In genomic region chr3:14152233-14152962, GRCh38 we compare ENCODE assay signal across 9 cellular contexts. TPM values are rescaled to one million over a fixed set of nuclear protein-coding genes. Genes with fewer than 3 reads are reported as not detected.
A peak's percentile ranks its signal among the peaks of the same experiment; 100 is the strongest.
DNase-seq lines count a peak whose midpoint lies in the region; ATAC-seq, FAIRE-seq and TF ChIP-seq lines count a peak whose summit lies in the region.
"Had no signal": no experiment of that assay in that cellular context is flagged by ENCODE, and none has a peak within 500 bp of the region (broad histone marks: within the 10 kb centered on the region; RNA-seq: fewer than 3 reads in every experiment).

No MANE protein-coding gene starts in this region.

- WGBS in H1 (ENCODE audit: extremely low coverage in 1 of 2, insufficient coverage in 1 of 2, insufficient read length in 1 of 2, insufficient replicate concordance in 2 of 2, low coverage in 1 of 2, low lambda C conversion rate in 2 of 2, missing lambda C conversion rate in 1 of 2), 2 experiments = 94% methylated on average over 8 of the region's 11 CpGs; no CpG with 5 or more reads in 1 of the 2 experiments
- WGBS in testis, 2 donors = 80 to 85% methylated on average over 9 to 11 of the region's 11 CpGs

- H2BK5ac ChIP-seq in H1 (ENCODE audit: low read depth, low read length) = no peak overlapping the region

- peak in 1 of 2 experiments; percentile 33; a peak in 2 of 4 replicates for TF ChIP-seq RAD21 in H1 (IDR thresholded peaks at IDR 0.05 in 1 of 2, conservative IDR thresholded peaks at IDR 0.05 in 1 of 2; ENCODE audit: low read depth in 2 of 2, low read length in 2 of 2)

- FAIRE-seq in H1 (lab: Jason Lieb, UNC) = no peak

- H3K9me3 ChIP-seq in right atrium auricular region = no peaks in the 10 kb centered on the region
- H3K9me3 ChIP-seq in H1 (ENCODE audit: insufficient read depth in 2 of 2, low read depth in 1 of 2, low read length in 1 of 2) = no peaks in the 10 kb centered on the region
- no peaks in the 10 kb centered on the region for H3K9me3 ChIP-seq in testis

- no peak overlapping the region for H3K18ac ChIP-seq in H1 (ENCODE audit: extremely low read depth, low read length)

- H4K5ac ChIP-seq in H1 (ENCODE audit: insufficient read length, low read depth, low read length) = no peak overlapping the region

- no peak overlapping the region; the same call in 1 of the 2 replicates for H4K8ac ChIP-seq in H1 (ENCODE audit: extremely low read depth, insufficient read depth, low read length)

- peak in 1 of 2 donors; percentile 16 for TF ChIP-seq CTCF in right atrium auricular region (IDR thresholded peaks at IDR 0.05)
- TF ChIP-seq CTCF in H1 (IDR thresholded peaks at IDR 0.05; ENCODE audit: control extremely low read depth in 1 of 3, insufficient read depth in 1 of 3, low read depth in 1 of 3, low read length in 3 of 3) = peak; percentile 17 to 33 (median 27); a peak in 2 of 4 replicates
- no peak for TF ChIP-seq CTCF in testis (IDR thresholded peaks at IDR 0.05)

- no peak for TF ChIP-seq POLR2A in H1 (IDR thresholded peaks at IDR 0.05; ENCODE audit: control extremely low read depth in 1 of 2, low read depth in 2 of 2, low read length in 2 of 2)
- TF ChIP-seq POLR2A in testis (IDR thresholded peaks at IDR 0.05) = no peak

- peak; percentile 46 for DNase-seq in right atrium auricular region (ENCODE audit: low spot score)
- DNase-seq in Right ventricle myocardium superior = no peak
- peak; percentile 6 for DNase-seq in NCI-H2196 (lab: John Stamatoyannopoulos, UW; ENCODE audit: unreplicated experiment)
- DNase-seq in H1 (ENCODE audit: low read depth in 1 of 2, low spot score in 2 of 2) = no peak
- DNase-seq in testis = peak; percentile 10
- DNase-seq in kidney tubule cell (ENCODE audit: low spot score) = no peak
- no peak for DNase-seq in HEK293T (ENCODE audit: extremely low spot score)
- DNase-seq in posterior vena cava (ENCODE audit: low spot score) = no peak
- DNase-seq: NCI-H2171 had no signal

- no peak overlapping the region for H3K4me2 ChIP-seq in H1 (ENCODE audit: insufficient read depth in 1 of 2, low read depth in 2 of 2, low read length in 2 of 2)

- no peak overlapping the region for H2BK20ac ChIP-seq in H1 (ENCODE audit: low read length)

- H3K23me2 ChIP-seq in H1 (ENCODE audit: low read depth, low read length) = no peaks in the 10 kb centered on the region; the same call in 1 of the 2 replicates

- H3K4me1 ChIP-seq in right atrium auricular region (peaks cover 0 to 7% of the 10 kb centered on the region in 2 donors), H1 (replicated peaks in 1 of 4; ENCODE audit: control insufficient read depth in 3 of 4, insufficient read depth in 4 of 4, low read length in 3 of 4) (peaks cover 0 to 14% (median 9%) of the 10 kb centered on the region in 4 experiments; a peak in 6 of 7 replicates), testis (no peaks in the 10 kb centered on the region)

- intact Hi-C loops in Right ventricle myocardium superior (cut with DNase I) (no loop called here), testis (cut with DNase I; ENCODE audit: low total_unique reads) (no loop called here), posterior vena cava (cut with DNase I) (no loop called here)

- H4K91ac ChIP-seq in H1 (replicated peaks; ENCODE audit: insufficient read length, low read length) = no peak overlapping the region

- POLR2A ChIA-PET in H1 (lab: Charles Lee; ENCODE audit: partially characterized antibody) (interaction anchor here (1.0 to 1.4 kb wide), 4 partner anchors 17 to 256 kb away, joined by 3 to 4 read pairs (median 3); partner anchors contain the start of genes LSM3 and XPC), HEK293T (lab: Yijun Ruan, JAX) (interaction anchor here (0.9 to 1.0 kb wide), 2 partner anchors 26 to 27 kb away, joined by 3 read pairs; partner anchors contain the start of genes CHCHD4, LSM3, TMEM43 and XPC)

- CTCF ChIA-PET in H1 (lab: Charles Lee; ENCODE audit: partially characterized antibody) (interaction anchor here (0.6 to 3.1 kb wide), 14 partner anchors 10 to 256 kb away, joined by 3 to 14 read pairs (median 5); partner anchors contain the start of genes CHCHD4 and TMEM43), HEK293T (lab: Yijun Ruan, JAX) (interaction anchor here (1.0 kb wide), 1 partner anchor 20 kb away, joined by 3 read pairs; no protein-coding TSS in a partner anchor)

- H2BK120ac ChIP-seq in H1 (replicated peaks; ENCODE audit: low read depth, low read length) = no peak overlapping the region

- H3K27me3 ChIP-seq in right atrium auricular region = no peaks in the 10 kb centered on the region
- H3K27me3 ChIP-seq in H1 (replicated peaks in 1 of 4; ENCODE audit: control insufficient read depth in 3 of 4, extremely low read depth in 1 of 4, insufficient read depth in 3 of 4, low read length in 3 of 4) = no peaks in the 10 kb centered on the region
- H3K27me3 ChIP-seq in testis = no peaks in the 10 kb centered on the region

- H3K36me3 ChIP-seq in right atrium auricular region (peaks cover 51% of the 10 kb centered on the region), H1 (ENCODE audit: control insufficient read depth in 2 of 4, insufficient read depth in 4 of 4, low read length in 3 of 4) (peaks cover 0 to 18% (median 9%) of the 10 kb centered on the region in 4 experiments; a peak in 5 of 8 replicates), testis (ENCODE audit: low read depth, missing control alignments) (no peaks in the 10 kb centered on the region)

- H3K4me3 ChIP-seq in right atrium auricular region = no peak overlapping the region
- H3K4me3 ChIP-seq in H1 (ENCODE audit: extremely low read depth in 1 of 4, insufficient read depth in 2 of 4, low read depth in 3 of 4, low read length in 4 of 4) = no peak overlapping the region
- no peak overlapping the region for H3K4me3 ChIP-seq in testis

- no peak overlapping the region for H3K14ac ChIP-seq in H1 (ENCODE audit: insufficient read length)

- H3K27ac ChIP-seq in right atrium auricular region (no peak overlapping the region), H1 (ENCODE audit: low read depth, low read length) (no peak overlapping the region), testis (no peak overlapping the region)

- H3K79me1 ChIP-seq in H1 (ENCODE audit: low read depth, low read length) = no peaks in the 10 kb centered on the region

- H3K9ac ChIP-seq in H1 (replicated peaks in 1 of 4; ENCODE audit: extremely low read depth in 1 of 4, low read depth in 3 of 4, low read length in 3 of 4) = no peak overlapping the region

- no peak overlapping the region for H2AK5ac ChIP-seq in H1 (ENCODE audit: low read depth, low read length)

- H3K23ac ChIP-seq in H1 (ENCODE audit: insufficient read length) = no peak overlapping the region

- H2BK15ac ChIP-seq in H1 (ENCODE audit: low read length) = no peak overlapping the region

- TF ChIP-seq EP300 in H1 (IDR thresholded peaks at IDR 0.05; ENCODE audit: borderline replicate concordance in 1 of 2, low read depth in 2 of 2, low read length in 2 of 2) = no peak

- H2AFZ ChIP-seq in H1 (ENCODE audit: low read length) = no peak overlapping the region

- H3K4ac ChIP-seq in H1 (replicated peaks; ENCODE audit: insufficient read length, low read depth, low read length) = no peak overlapping the region

- H3K79me2 ChIP-seq in H1 (ENCODE audit: control insufficient read depth in 1 of 2, insufficient read depth in 2 of 2, low read length in 2 of 2) = no peaks in the 10 kb centered on the region

- H4K20me1 ChIP-seq in H1 (replicated peaks in 1 of 2; ENCODE audit: control insufficient read depth in 1 of 2, insufficient read depth in 2 of 2, low read length in 2 of 2) = peaks cover 6 to 7% of the 10 kb centered on the region in 2 experiments

- H3K56ac ChIP-seq in H1 (replicated peaks; ENCODE audit: insufficient read length, low read depth, low read length) = no peak overlapping the region

- no peak overlapping the region for H2BK12ac ChIP-seq in H1 (ENCODE audit: low read depth, low read length)

- ATAC-seq in Right ventricle myocardium superior (ENCODE audit: poor library complexity) = no peak

RNA-seq across cellular contexts. Expression of gene XPC, which starts 26.0 kb away (rescaled TPM):
- 10 to 100 TPM; 15.7 to 18.3 TPM for total RNA-seq in right atrium auricular region
- total RNA-seq in Right ventricle myocardium superior = 7.7 TPM
- total RNA-seq in H1 (2021; fragmentation: NEBNext Ultra II Directional; extraction: Animal tissue kit (Norgen Biotek cat#: 25700)) = 27.3 and 27.7 TPM in 2 replicates
- 8.8 and 13.0 TPM in 2 replicates for polyA plus RNA-seq in H1 (2011; rRNA removed)
- polyA plus RNA-seq in H1 (2011; cell fraction: cytosol; rRNA removed) = 14.6 TPM
- 25.3 TPM for polyA plus RNA-seq in H1 (2011; cell fraction: nucleus; rRNA removed)
- 25.3 to 31.0 TPM (median 28.3 TPM) in 4 replicates for polyA plus RNA-seq in H1 (2012, experiment 1 of 2)
- 5.1 TPM for polyA plus RNA-seq in H1 (2012, experiment 2 of 2)
- 20.2 TPM for polyA plus RNA-seq in H1 (2013, experiment 1 of 2)
- 20.5 TPM for polyA plus RNA-seq in H1 (2013, experiment 2 of 2)
- 19.7 and 22.0 TPM in 2 replicates for polyA minus RNA-seq in H1 (2011; rRNA and poly(A)+ RNA removed)
- 15.0 TPM for polyA minus RNA-seq in H1 (2011; cell fraction: cytosol; rRNA and poly(A)+ RNA removed)
- polyA minus RNA-seq in H1 (2011; cell fraction: nucleus; rRNA and poly(A)+ RNA removed) = 30.3 TPM
- total RNA-seq in testis = 10 to 100 TPM; 48.7 to 54.1 TPM
- polyA plus RNA-seq in testis (ENCODE audit: insufficient read depth, low read depth, low replicate concordance) = 25.1 TPM
- 10 to 100 TPM; 19.8 to 24.0 TPM for total RNA-seq in posterior vena cava

RNA-seq across cellular contexts. Expression of gene LSM3, which starts 26.2 kb away (rescaled TPM):
- total RNA-seq in right atrium auricular region (10 to 100 TPM; 15.0 to 15.4 TPM), Right ventricle myocardium superior (16.8 TPM), testis (10 to 100 TPM; 13.6 to 14.9 TPM), posterior vena cava (10 to 100 TPM in 1 of 2 donors, 1 to 10 TPM in 1; 9.3 to 10.2 TPM)
- total RNA-seq in H1 (2021; fragmentation: NEBNext Ultra II Directional; extraction: Animal tissue kit (Norgen Biotek cat#: 25700)) = 24.8 and 25.4 TPM in 2 replicates
- polyA plus RNA-seq in H1 (2011; rRNA removed) (3.4 and 7.1 TPM in 2 replicates), testis (ENCODE audit: insufficient read depth, low read depth, low replicate concordance) (21.2 TPM)
- polyA plus RNA-seq in H1 (2011; cell fraction: cytosol; rRNA removed) = 15.4 TPM
- polyA plus RNA-seq in H1 (2011; cell fraction: nucleus; rRNA removed) = 1.3 TPM
- 16.4 to 38.9 TPM (median 17.3 TPM) in 4 replicates for polyA plus RNA-seq in H1 (2012, experiment 1 of 2)
- 21.4 TPM for polyA plus RNA-seq in H1 (2012, experiment 2 of 2)
- polyA plus RNA-seq in H1 (2013, experiment 1 of 2) = 35.7 TPM
- polyA plus RNA-seq in H1 (2013, experiment 2 of 2) = 36.0 TPM
- polyA minus RNA-seq in H1 (2011; rRNA and poly(A)+ RNA removed) = 1.9 and 2.8 TPM in 2 replicates
- polyA minus RNA-seq in H1 (2011; cell fraction: cytosol; rRNA and poly(A)+ RNA removed) = 2.4 TPM
- 7.5 TPM for polyA minus RNA-seq in H1 (2011; cell fraction: nucleus; rRNA and poly(A)+ RNA removed)

RNA-seq across cellular contexts. Expression of gene TMEM43, which starts 27.5 kb away (rescaled TPM):
- 100 to 1,000 TPM in 1 of 2 donors, 10 to 100 TPM in 1; 91.8 to 142 TPM for total RNA-seq in right atrium auricular region
- 32.1 TPM for total RNA-seq in Right ventricle myocardium superior
- 27.0 and 27.4 TPM in 2 replicates for total RNA-seq in H1 (2021; fragmentation: NEBNext Ultra II Directional; extraction: Animal tissue kit (Norgen Biotek cat#: 25700))
- 33.7 and 38.2 TPM in 2 replicates for polyA plus RNA-seq in H1 (2011; rRNA removed)
- polyA plus RNA-seq in H1 (2011; cell fraction: cytosol; rRNA removed) = 33.9 TPM
- polyA plus RNA-seq in H1 (2011; cell fraction: nucleus; rRNA removed) = 39.5 TPM
- polyA plus RNA-seq in H1 (2012, experiment 1 of 2) = 21.2 to 24.6 TPM (median 23.9 TPM) in 4 replicates
- 22.3 TPM for polyA plus RNA-seq in H1 (2012, experiment 2 of 2)
- polyA plus RNA-seq in H1 (2013, experiment 1 of 2) = 34.5 TPM
- 37.3 TPM for polyA plus RNA-seq in H1 (2013, experiment 2 of 2)
- polyA minus RNA-seq in H1 (2011; rRNA and poly(A)+ RNA removed) = 35.2 and 35.8 TPM in 2 replicates
- polyA minus RNA-seq in H1 (2011; cell fraction: cytosol; rRNA and poly(A)+ RNA removed) = 14.5 TPM
- polyA minus RNA-seq in H1 (2011; cell fraction: nucleus; rRNA and poly(A)+ RNA removed) = 13.5 TPM
- 10 to 100 TPM; 36.5 to 53.0 TPM for total RNA-seq in testis
- polyA plus RNA-seq in testis (ENCODE audit: insufficient read depth, low read depth, low replicate concordance) = 43.3 TPM
- total RNA-seq in posterior vena cava = 100 to 1,000 TPM; 107 to 115 TPM

RNA-seq across cellular contexts. Expression of gene CHCHD4, which starts 27.7 kb away (rescaled TPM):
- total RNA-seq in right atrium auricular region (10 to 100 TPM; 24.3 to 32.3 TPM), Right ventricle myocardium superior (35.9 TPM), testis (10 to 100 TPM; 13.3 to 15.7 TPM), posterior vena cava (1 to 10 TPM; 7.9 TPM)
- total RNA-seq in H1 (2021; fragmentation: NEBNext Ultra II Directional; extraction: Animal tissue kit (Norgen Biotek cat#: 25700)) = 20.6 and 22.3 TPM in 2 replicates
- polyA plus RNA-seq in H1 (2011; rRNA removed) (10.8 and 15.0 TPM in 2 replicates), testis (ENCODE audit: insufficient read depth, low read depth, low replicate concordance) (19.1 TPM)
- polyA plus RNA-seq in H1 (2011; cell fraction: cytosol; rRNA removed) = 17.2 TPM
- 4.9 TPM for polyA plus RNA-seq in H1 (2011; cell fraction: nucleus; rRNA removed)
- polyA plus RNA-seq in H1 (2012, experiment 1 of 2) = 17.2 to 24.5 TPM (median 20.8 TPM) in 4 replicates
- 13.2 TPM for polyA plus RNA-seq in H1 (2012, experiment 2 of 2)
- polyA plus RNA-seq in H1 (2013, experiment 1 of 2) = 17.2 TPM
- polyA plus RNA-seq in H1 (2013, experiment 2 of 2) = 16.3 TPM
- 9.8 and 11.9 TPM in 2 replicates for polyA minus RNA-seq in H1 (2011; rRNA and poly(A)+ RNA removed)
- polyA minus RNA-seq in H1 (2011; cell fraction: cytosol; rRNA and poly(A)+ RNA removed) = 8.6 TPM
- polyA minus RNA-seq in H1 (2011; cell fraction: nucleus; rRNA and poly(A)+ RNA removed) = 4.8 TPM

Comparison
In these comparisons a context has a peak if more than half of its experiments do, and no peak if none do; other contexts are left out.
1. DNase-seq: peak in right atrium auricular region (single experiment), NCI-H2196 (single experiment) and testis (single experiment); none in Right ventricle myocardium superior (single experiment), H1 (0 of 2), kidney tubule cell (single experiment), HEK293T (single experiment) and posterior vena cava (single experiment).
2. CTCF ChIP-seq: peak in H1 (3 of 3); none in testis (0 of 3).